In the genomic region with DNA sequence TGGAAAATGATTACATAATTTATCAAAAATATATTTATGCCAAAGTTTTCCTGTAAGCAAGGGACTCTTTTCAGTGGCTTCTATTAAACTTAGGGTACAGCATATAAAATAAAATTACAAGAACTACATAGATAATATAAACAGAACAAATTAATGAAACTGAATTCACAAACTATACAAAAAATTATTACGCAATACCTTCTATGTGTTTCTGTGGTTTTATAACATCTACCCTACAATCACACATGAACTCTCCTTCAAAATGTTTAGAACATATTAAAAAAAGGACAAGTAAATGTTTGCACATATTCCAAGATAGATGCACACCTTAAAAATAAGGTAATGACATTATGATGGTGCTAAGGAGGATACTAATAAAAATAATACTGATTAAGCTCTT, we compare ENCODE assay signal across 23 cellular contexts.
"Had no signal": no experiment of that assay in that cellular context is flagged by ENCODE, and none has a peak within 500 bp of the region (broad histone marks: within the 10 kb centered on the region; RNA-seq: fewer than 3 reads in every experiment).

No MANE protein-coding gene starts in this region.

- H3K36me3 ChIP-seq: esophagus squamous epithelium, gastrocnemius medialis, lower lobe of right lung, ovary, spleen, thoracic aorta, tibial nerve, upper lobe of left lung, uterus had no signal

- ATAC-seq: effector memory CD8-positive, alpha-beta T cell; gastrocnemius medialis; left ventricle myocardium superior; lower lobe of right lung; natural killer cell; psoas muscle; right cardiac atrium; stimulated activated naive B cell treated with anti-CD40 and anti-IgM and Interleukin-4, amounts not matched to agents 10 μg/mL and 1 μg/mL and 100 μg/mL, for 72 hours had no signal

- DNase-seq: cortex of kidney; effector memory CD8-positive, alpha-beta T cell; erythroblast; esophagus squamous epithelium; gastrocnemius medialis; head of caudate nucleus; left colon; left ventricle myocardium superior; lower lobe of right lung; natural killer cell; occipital lobe; ovary; posterior cingulate gyrus; psoas muscle; right cardiac atrium; spleen; stimulated activated naive B cell treated with anti-CD40 and anti-IgM and Interleukin-4, amounts not matched to agents 10 μg/mL and 1 μg/mL and 100 μg/mL, for 72 hours; upper lobe of left lung; uterus had no signal

- H3K27me3 ChIP-seq: esophagus squamous epithelium, gastrocnemius medialis, ovary, spleen, tibial nerve, upper lobe of left lung, uterus had no signal

- H3K27ac ChIP-seq: esophagus squamous epithelium, gastrocnemius medialis, lower lobe of right lung, ovary, psoas muscle, skin epidermis, spleen, thoracic aorta, tibial nerve, upper lobe of left lung, uterus had no signal

- H3K4me3 ChIP-seq: esophagus squamous epithelium, gastrocnemius medialis, lower lobe of right lung, ovary, psoas muscle, skin epidermis, spleen, thoracic aorta, tibial nerve, upper lobe of left lung, uterus had no signal

- H3K4me1 ChIP-seq: esophagus squamous epithelium, gastrocnemius medialis, lower lobe of right lung, psoas muscle, spleen, tibial nerve, upper lobe of left lung, uterus had no signal

- H3K9me3 ChIP-seq: esophagus squamous epithelium, gastrocnemius medialis, lower lobe of right lung, ovary, psoas muscle, thoracic aorta, tibial nerve, upper lobe of left lung, uterus had no signal

- FAIRE-seq: endometrium had no signal
